10 cellular contexts compared by ENCODE assay signal in genomic region chr6:132490478-132491204, GRCh38. TPM values are rescaled to one million over a fixed set of nuclear protein-coding genes. Genes with fewer than 3 reads are reported as not detected.
DNase-seq lines count a peak whose midpoint lies in the region; ATAC-seq, FAIRE-seq and TF ChIP-seq lines count a peak whose summit lies in the region.
"Had no signal": no experiment of that assay in that cellular context is flagged by ENCODE, and none has a peak within 500 bp of the region (broad histone marks: within the 10 kb centered on the region; RNA-seq: fewer than 3 reads in every experiment).

No MANE protein-coding gene starts in this region.

- TF ChIP-seq EP300 in HepG2 (IDR thresholded peaks at IDR 0.05; ENCODE audit: low read depth in 2 of 2, low read length in 2 of 2) (no peak), HepG2 (CRISPR knock-in tag; IDR thresholded peaks at IDR 0.05; ENCODE audit: borderline replicate concordance) (no peak)

- H2AFZ ChIP-seq in IMR-90 (replicated peaks; ENCODE audit: low read length, poor library complexity) (no peak overlapping the region), HepG2 (ENCODE audit: low read length) (no peak overlapping the region)

- no peak overlapping the region for H2AK9ac ChIP-seq in IMR-90 (replicated peaks; ENCODE audit: low read depth, low read length, poor library complexity)

- no peak overlapping the region for H3K23ac ChIP-seq in IMR-90 (ENCODE audit: low read depth, low read length)

- H3K27ac ChIP-seq in BLaER1: no peak overlapping the region
- H3K27ac ChIP-seq in IMR-90 (ENCODE audit: insufficient read depth, low read length): no peak overlapping the region
- H3K27ac ChIP-seq in HepG2 (ENCODE audit: extremely low read length, insufficient read depth, low read length): no peak overlapping the region

- intact Hi-C loops in IMR-90 (cut with micrococcal nuclease): no loop called here
- intact Hi-C loops in HepG2 (cut with micrococcal nuclease; ENCODE audit: unreplicated experiment): no loop called here

- H3K36me3 ChIP-seq in BLaER1 (peaks cover 21% of the 10 kb centered on the region), IMR-90 (ENCODE audit: control insufficient read depth, insufficient read depth, low read length) (peaks cover 8% of the 10 kb centered on the region; the same call in 1 of the 2 replicates), HepG2 (replicated peaks in 1 of 2; ENCODE audit: control insufficient read depth in 1 of 2, insufficient read depth in 2 of 2, low read length in 2 of 2) (peaks cover 3 to 10% of the 10 kb centered on the region in 2 experiments; a peak in 4 of 5 replicates)

- CTCF ChIA-PET in IMR-90 (lab: Yijun Ruan, JAX): no interaction called here
- CTCF ChIA-PET in HepG2 (lab: Yijun Ruan, JAX; ENCODE audit: low intra/inter-chr PET ratio, low total read pairs): no interaction called here

- no peak overlapping the region for H2BK5ac ChIP-seq in IMR-90 (ENCODE audit: low read depth, low read length, poor library complexity, severe bottlenecking)

- H3K4me1 ChIP-seq in BLaER1 (peaks cover 31% of the 10 kb centered on the region), IMR-90 (ENCODE audit: control insufficient read depth, insufficient read depth, low read length) (no peaks in the 10 kb centered on the region), HepG2 (ENCODE audit: insufficient read depth, low read length) (no peaks in the 10 kb centered on the region)

- no TSS peak for BruUV-seq in IMR-90 (replicated peaks; lab: Mats Ljungman, UMichigan)
- no TSS peak for BruUV-seq in HepG2 (replicated peaks; lab: Mats Ljungman, UMichigan)

- H3K79me1 ChIP-seq in IMR-90 (ENCODE audit: low read depth in 1 of 2, low read length in 2 of 2): peaks cover 33 to 49% of the 10 kb centered on the region in 2 experiments

- no peak overlapping the region for H2BK15ac ChIP-seq in IMR-90 (ENCODE audit: low read depth, low read length)

- peaks cover 3% of the 10 kb centered on the region for H3K79me2 ChIP-seq in HepG2 (ENCODE audit: insufficient read depth, low read length)

- no peak overlapping the region for H4K8ac ChIP-seq in IMR-90 (ENCODE audit: low read depth in 2 of 2, low read length in 2 of 2)

- no peak for FAIRE-seq in HepG2 (lab: Jason Lieb, UNC)

- WGBS in IMR-90 (ENCODE audit: extremely low coverage in 2 of 2, insufficient read length in 1 of 2), 2 experiments: 70% methylated on average over 2 of the region's 10 CpGs; no CpG with 5 or more reads in 1 of the 2 experiments
- WGBS in HepG2 (ENCODE audit: low lambda C conversion rate): 96% methylated on average over 10 of the region's 10 CpGs

- peaks cover 10% of the 10 kb centered on the region for H3K9me3 ChIP-seq in BLaER1
- no peaks in the 10 kb centered on the region for H3K9me3 ChIP-seq in IMR-90 (ENCODE audit: control insufficient read depth, insufficient read depth, low read length)
- H3K9me3 ChIP-seq in HepG2 (ENCODE audit: low read length): no peaks in the 10 kb centered on the region

- H3K4ac ChIP-seq in IMR-90 (ENCODE audit: low read depth, low read length): no peak overlapping the region

- dilution Hi-C loops in IMR-90 (cut with HindIII; ENCODE audit: low sequenced_read_pairs, unreplicated experiment): loop anchor here (25.0 kb wide), 1 partner anchor 203 kb away; no protein-coding TSS in a partner anchor

- in situ Hi-C loops in IMR-90 (cut with MboI; ENCODE audit: low sequenced_read_pairs): loop anchor here (25.0 kb wide), 1 partner anchor 803 kb away; no protein-coding TSS in a partner anchor
- in situ Hi-C loops in HepG2 (cut with HindIII; ENCODE audit: extremely low pct_ligation_motif_present, low pct_unique_long_range_greater_than_20kb): no loop called here

- no peak for TF ChIP-seq POLR2A in IMR-90 (IDR thresholded peaks at IDR 0.05; ENCODE audit: low read depth, low read length)
- no peak for TF ChIP-seq POLR2A in HepG2 (IDR thresholded peaks at IDR 0.05; ENCODE audit: insufficient read depth in 1 of 2, low read depth in 2 of 2, low read length in 2 of 2)

- H3K4me2 ChIP-seq in BLaER1 (peak overlapping the region; percentile 57), IMR-90 (ENCODE audit: low read depth, low read length) (no peak overlapping the region), HepG2 (ENCODE audit: low read depth, low read length) (no peak overlapping the region)

- H3K9me1 ChIP-seq in IMR-90 (ENCODE audit: insufficient read depth, low read length): peaks cover 17% of the 10 kb centered on the region

- no peak overlapping the region for H2BK120ac ChIP-seq in IMR-90 (ENCODE audit: low read depth, low read length)

- no peak overlapping the region for H3K14ac ChIP-seq in IMR-90 (replicated peaks; ENCODE audit: low read depth, low read length)

- no peak overlapping the region for H2BK20ac ChIP-seq in IMR-90 (ENCODE audit: low read depth, low read length)

- TF ChIP-seq RAD21 in IMR-90 (IDR thresholded peaks at IDR 0.05; ENCODE audit: low read length): no peak
- no peak for TF ChIP-seq RAD21 in HepG2 (CRISPR knock-in tag; IDR thresholded peaks at IDR 0.05)

- H4K20me1 ChIP-seq in BLaER1: peaks cover 24% of the 10 kb centered on the region
- H4K20me1 ChIP-seq in IMR-90 (ENCODE audit: insufficient read depth, low read length): peaks cover 21% of the 10 kb centered on the region
- 0 out of 2 replicates have a peak, but pooled peaks cover 3% of the 10 kb centered on the region for H4K20me1 ChIP-seq in HepG2 (ENCODE audit: insufficient read depth, low read length)

- TF ChIP-seq CTCF in IMR-90 (conservative IDR thresholded peaks at IDR 0.05; ENCODE audit: low read depth, low read length) (no peak), HepG2 (CRISPR knock-in tag; IDR thresholded peaks at IDR 0.05) (no peak)

- POLR2A ChIA-PET in IMR-90 (lab: Charles Lee; ENCODE audit: unreplicated experiment): no interaction called here
- POLR2A ChIA-PET in HepG2 (lab: Yijun Ruan, JAX): no interaction called here

- H3K4me3 ChIP-seq in BLaER1: no peak overlapping the region
- H3K4me3 ChIP-seq in IMR-90 (ENCODE audit: insufficient read depth, low read depth, low read length): no peak overlapping the region
- no peak overlapping the region for H3K4me3 ChIP-seq in HepG2 (replicated peaks in 1 of 3; ENCODE audit: insufficient read depth in 1 of 3, low read depth in 2 of 3, low read length in 3 of 3)

- H3K56ac ChIP-seq in IMR-90 (ENCODE audit: extremely low read depth, insufficient read depth, low read length): no peak overlapping the region

- H3K18ac ChIP-seq in IMR-90 (ENCODE audit: low read depth, low read length): no peak overlapping the region

- no peak overlapping the region for H2AK5ac ChIP-seq in IMR-90 (ENCODE audit: low read depth, low read length)

- DNase-seq in IMR-90 (no peak), HepG2 (ENCODE audit: low spot score) (no peak), NCI-H1092 (lab: John Stamatoyannopoulos, UW) (no peak), NCI-H510A treated with DMSO at 0.1 percent for 48 hours (lab: John Stamatoyannopoulos, UW) (no peak), SKM-1 (lab: John Stamatoyannopoulos, UW; ENCODE audit: unreplicated experiment) (no peak), CD1c-positive myeloid dendritic cell (ENCODE audit: extremely low spot score) (no peak)
- DNase-seq: activated CD8-positive, alpha-beta T cell treated with anti-CD3 and anti-CD28 coated beads, Interleukin-2, amount 10 ng/mL, durations not matched to agents 7 days and 5 days; NCI-H187 treated with DMSO at 0.1 percent for 48 hours had no signal

- H3K27me3 ChIP-seq in BLaER1 (no peaks in the 10 kb centered on the region), IMR-90 (ENCODE audit: control insufficient read depth, insufficient read depth, low read length) (no peaks in the 10 kb centered on the region), HepG2 (ENCODE audit: control insufficient read depth in 1 of 2, insufficient read depth in 2 of 2, low read length in 2 of 2) (no peaks in the 10 kb centered on the region)

- H4K5ac ChIP-seq in IMR-90 (ENCODE audit: low read depth, low read length): no peak overlapping the region

- H3K9ac ChIP-seq in BLaER1 (no peak overlapping the region), IMR-90 (ENCODE audit: low read depth, low read length) (no peak overlapping the region), HepG2 (ENCODE audit: insufficient read depth, low read depth, low read length) (no peak overlapping the region)

- ATAC-seq in GM21526 (IDR thresholded peaks at IDR 0.05; ENCODE audit: low FRiP score, unreplicated experiment) (peak; percentile 60), IMR-90 (ENCODE audit: low read depth) (peak; percentile 21), HepG2 (no peak)
- ATAC-seq: activated CD8-positive, alpha-beta T cell treated with anti-CD3 and anti-CD28 coated beads, Interleukin-2, amount 10 ng/mL, durations not matched to agents 7 days and 5 days had no signal

- H4K91ac ChIP-seq in IMR-90 (ENCODE audit: insufficient read depth, low read depth, low read length): no peak overlapping the region

RNA-seq across cellular contexts. Expression of gene STX7, which starts 22.3 kb away (rescaled TPM):
- total RNA-seq in IMR-90 (2012; rRNA removed) (26.1 and 35.1 TPM in 2 replicates), HepG2 (2016; rRNA removed; fragmentation: Illumina TruSeq; extraction: Trizol) (34.7 and 40.6 TPM in 2 replicates)
- polyA plus RNA-seq in IMR-90 (2012; rRNA removed) (13.3 and 16.5 TPM in 2 replicates), HepG2 (2011; rRNA removed) (25.1 and 28.0 TPM in 2 replicates)
- polyA plus RNA-seq in IMR-90 (2012; cell fraction: cytosol; rRNA removed): 11.5 and 16.1 TPM in 2 replicates
- polyA plus RNA-seq in IMR-90 (2012; cell fraction: nucleus; rRNA removed; ENCODE audit: low replicate concordance): 6.4 and 14.9 TPM in 2 replicates
- total RNA-seq in HepG2 (2016; cell fraction: cytosol; rRNA removed; fragmentation: Illumina TruSeq; extraction: Trizol; ENCODE audit: low read depth): 9.1 and 12.7 TPM in 2 replicates
- 32.6 and 44.2 TPM in 2 replicates for total RNA-seq in HepG2 (2016; cell fraction: insoluble cytoplasmic fraction; rRNA removed; fragmentation: Illumina TruSeq; extraction: Trizol)
- total RNA-seq in HepG2 (2016; cell fraction: membrane; rRNA removed; fragmentation: Illumina TruSeq; extraction: Trizol): 22.3 and 24.0 TPM in 2 replicates
- total RNA-seq in HepG2 (2016; cell fraction: nucleus; rRNA removed; fragmentation: Illumina TruSeq; extraction: Trizol): 23.7 and 27.2 TPM in 2 replicates
- polyA plus RNA-seq in HepG2 (2011; cell fraction: cytosol; rRNA removed): 12.2 and 15.6 TPM in 2 replicates
- 13.1 and 15.8 TPM in 2 replicates for polyA plus RNA-seq in HepG2 (2011; cell fraction: nucleus; rRNA removed)
- 25.0 and 25.6 TPM in 2 replicates for polyA plus RNA-seq in HepG2 (2012)
- polyA plus RNA-seq in HepG2 (2016; cell fraction: cytosol; fragmentation: Illumina TruSeq; extraction: Trizol; ENCODE audit: low read depth): 5.7 and 8.0 TPM in 2 replicates
- polyA plus RNA-seq in HepG2 (2016; cell fraction: insoluble cytoplasmic fraction; fragmentation: Illumina TruSeq; extraction: Trizol; ENCODE audit: low read depth): 38.6 and 40.4 TPM in 2 replicates
- 9.1 and 10.4 TPM in 2 replicates for polyA plus RNA-seq in HepG2 (2016; cell fraction: membrane; fragmentation: Illumina TruSeq; extraction: Trizol; ENCODE audit: low read depth)
- 18.9 and 21.3 TPM in 2 replicates for polyA plus RNA-seq in HepG2 (2016; cell fraction: nucleus; fragmentation: Illumina TruSeq; extraction: Trizol; ENCODE audit: insufficient read depth, low read depth)
- polyA minus RNA-seq in HepG2 (2011; rRNA and poly(A)+ RNA removed; ENCODE audit: low replicate concordance): 4.0 and 12.0 TPM in 2 replicates
- 22.2 and 23.8 TPM in 2 replicates for polyA minus RNA-seq in HepG2 (2011; cell fraction: cytosol; rRNA and poly(A)+ RNA removed)
- 88.5 and 114 TPM in 2 replicates for polyA minus RNA-seq in HepG2 (2011; cell fraction: nucleus; rRNA and poly(A)+ RNA removed)

RNA-seq across cellular contexts. Expression of gene TAAR9, which starts 47.4 kb away (rescaled TPM):
- total RNA-seq in IMR-90 (2012; rRNA removed) (not detected in 2 replicates), HepG2 (2016; rRNA removed; fragmentation: Illumina TruSeq; extraction: Trizol) (not detected in 2 replicates)
- polyA plus RNA-seq in IMR-90 (2012; rRNA removed) (not detected in 2 replicates), HepG2 (2011; rRNA removed) (0.07 TPM in 1 of 2 replicates, not detected in the other)
- polyA plus RNA-seq in IMR-90 (2012; cell fraction: cytosol; rRNA removed): not detected in 2 replicates
- polyA plus RNA-seq in IMR-90 (2012; cell fraction: nucleus; rRNA removed; ENCODE audit: low replicate concordance): not detected in 2 replicates
- total RNA-seq in HepG2 (2016; cell fraction: cytosol; rRNA removed; fragmentation: Illumina TruSeq; extraction: Trizol; ENCODE audit: low read depth): not detected in 2 replicates
- not detected in 2 replicates for total RNA-seq in HepG2 (2016; cell fraction: insoluble cytoplasmic fraction; rRNA removed; fragmentation: Illumina TruSeq; extraction: Trizol)
- not detected in 2 replicates for total RNA-seq in HepG2 (2016; cell fraction: membrane; rRNA removed; fragmentation: Illumina TruSeq; extraction: Trizol)
- not detected in 2 replicates for total RNA-seq in HepG2 (2016; cell fraction: nucleus; rRNA removed; fragmentation: Illumina TruSeq; extraction: Trizol)
- not detected in 2 replicates for polyA plus RNA-seq in HepG2 (2011; cell fraction: cytosol; rRNA removed)
- polyA plus RNA-seq in HepG2 (2011; cell fraction: nucleus; rRNA removed): 0.14 TPM in 1 of 2 replicates, not detected in the other
- polyA plus RNA-seq in HepG2 (2012): not detected in 2 replicates
- not detected in 2 replicates for polyA plus RNA-seq in HepG2 (2016; cell fraction: cytosol; fragmentation: Illumina TruSeq; extraction: Trizol; ENCODE audit: low read depth)
- polyA plus RNA-seq in HepG2 (2016; cell fraction: insoluble cytoplasmic fraction; fragmentation: Illumina TruSeq; extraction: Trizol; ENCODE audit: low read depth): not detected in 2 replicates
- polyA plus RNA-seq in HepG2 (2016; cell fraction: membrane; fragmentation: Illumina TruSeq; extraction: Trizol; ENCODE audit: low read depth): not detected in 2 replicates
- polyA plus RNA-seq in HepG2 (2016; cell fraction: nucleus; fragmentation: Illumina TruSeq; extraction: Trizol; ENCODE audit: insufficient read depth, low read depth): not detected in 2 replicates
- polyA minus RNA-seq in HepG2 (2011; rRNA and poly(A)+ RNA removed; ENCODE audit: low replicate concordance): 0.24 TPM in 1 of 2 replicates, not detected in the other
- polyA minus RNA-seq in HepG2 (2011; cell fraction: cytosol; rRNA and poly(A)+ RNA removed): not detected in 2 replicates
- not detected in 2 replicates for polyA minus RNA-seq in HepG2 (2011; cell fraction: nucleus; rRNA and poly(A)+ RNA removed)
- total RNA-seq: activated CD8-positive, alpha-beta T cell treated with anti-CD3 and anti-CD28 coated beads, Interleukin-2, amount 10 ng/mL, durations not matched to agents 7 days and 5 days had no signal
